ENCODE assay signal across 8 cellular contexts in the genomic region with DNA sequence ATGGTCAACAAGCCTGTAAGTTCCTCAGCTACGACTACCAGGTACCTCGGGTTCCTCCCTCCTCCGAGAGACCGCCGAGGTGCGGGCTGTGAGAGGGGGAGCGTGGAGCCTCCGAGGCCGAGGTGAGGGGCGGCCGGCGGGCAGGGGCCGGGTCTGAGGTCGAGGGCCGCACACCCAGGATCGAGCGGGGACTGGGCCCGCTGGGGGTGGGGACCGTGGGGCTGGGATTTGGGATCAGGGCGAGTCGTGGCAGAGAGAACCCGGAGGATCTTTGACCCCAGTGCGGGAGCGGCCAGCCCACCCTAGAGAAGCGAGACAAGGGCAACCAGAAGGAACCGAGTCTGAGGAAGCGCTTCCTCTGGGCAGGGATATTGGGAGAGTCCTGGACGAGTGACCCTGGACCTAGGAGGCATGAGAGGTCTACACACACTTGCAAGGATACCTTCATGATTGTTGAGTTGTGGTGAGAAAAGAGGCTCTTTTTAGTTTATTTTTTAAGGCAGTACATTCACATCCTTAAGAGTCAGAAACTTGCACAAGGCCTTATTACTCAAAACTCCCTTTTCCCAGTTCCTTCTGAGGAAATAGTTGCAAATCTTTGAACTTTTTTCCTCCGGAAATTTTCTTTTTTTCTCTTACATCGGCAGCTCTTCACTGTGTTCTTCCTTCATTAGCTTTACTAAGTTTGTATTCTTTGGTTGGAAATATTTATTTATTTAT. TPM values are rescaled to one million over a fixed set of nuclear protein-coding genes. Genes with fewer than 3 reads are reported as not detected.
A peak's percentile ranks its signal among the peaks of the same experiment; 100 is the strongest.
DNase-seq lines count a peak whose midpoint lies in the region; ATAC-seq, FAIRE-seq and TF ChIP-seq lines count a peak whose summit lies in the region.

No MANE protein-coding gene starts in this region.

- 15% methylated on average over 17 of the region's 30 CpGs; no CpG with 5 or more reads in 1 of the 2 experiments for WGBS in H1 (ENCODE audit: extremely low coverage in 1 of 2, insufficient coverage in 1 of 2, insufficient read length in 1 of 2, insufficient replicate concordance in 2 of 2, low coverage in 1 of 2, low lambda C conversion rate in 2 of 2, missing lambda C conversion rate in 1 of 2), 2 experiments

- H3K36me3 ChIP-seq in Caco-2 (ENCODE audit: control insufficient read depth, insufficient read depth, low read length) (no peaks in the 10 kb centered on the region), OCI-LY1 (ENCODE audit: insufficient read depth, low read length) (peaks cover 8% of the 10 kb centered on the region), H1 (ENCODE audit: control insufficient read depth in 2 of 4, insufficient read depth in 4 of 4, low read length in 3 of 4) (no peaks in the 10 kb centered on the region)
- peaks cover 0 to 6% (median 0%) of the 10 kb centered on the region in 3 experiments for H3K36me3 ChIP-seq in naive thymus-derived CD4-positive, alpha-beta T cell (ENCODE audit: control insufficient read depth in 2 of 3, insufficient read depth in 3 of 3, low read length in 3 of 3)

- no peak overlapping the region for H2BK120ac ChIP-seq in H1 (replicated peaks; ENCODE audit: low read depth, low read length)

- H3K79me2 ChIP-seq in OCI-LY1 (ENCODE audit: insufficient read depth, low read length) (no peaks in the 10 kb centered on the region), H1 (ENCODE audit: control insufficient read depth in 1 of 2, insufficient read depth in 2 of 2, low read length in 2 of 2) (no peaks in the 10 kb centered on the region)

- H4K8ac ChIP-seq in H1 (ENCODE audit: extremely low read depth, insufficient read depth, low read length): peak overlapping the region; percentile 96; the same call in 1 of the 2 replicates

- H3K23me2 ChIP-seq in H1 (ENCODE audit: low read depth, low read length): no peaks in the 10 kb centered on the region; the same call in 1 of the 2 replicates

- H3K27ac ChIP-seq in OCI-LY1 (ENCODE audit: low read depth, low read length, poor library complexity, severe bottlenecking) (peak overlapping the region; percentile 57), H1 (ENCODE audit: low read depth, low read length) (no peak overlapping the region)
- H3K27ac ChIP-seq in naive thymus-derived CD4-positive, alpha-beta T cell (ENCODE audit: low read depth, low read length): peak overlapping the region; percentile 96

- no peak overlapping the region for H3K4ac ChIP-seq in H1 (replicated peaks; ENCODE audit: insufficient read length, low read depth, low read length)

- FAIRE-seq in H1 (lab: Jason Lieb, UNC): no peak

- peak in 1 of 2 experiments; percentile 11; a peak in 1 of 3 replicates for TF ChIP-seq POLR2A in H1 (IDR thresholded peaks at IDR 0.05; ENCODE audit: control extremely low read depth in 1 of 2, low read depth in 2 of 2, low read length in 2 of 2)

- TSS peak; percentile 60 for BruUV-seq in Caco-2 (replicated peaks; lab: Mats Ljungman, UMichigan)

- TF ChIP-seq RAD21 in H1 (IDR thresholded peaks at IDR 0.05 in 1 of 2, conservative IDR thresholded peaks at IDR 0.05 in 1 of 2; ENCODE audit: low read depth in 2 of 2, low read length in 2 of 2): no peak

- peak overlapping the region; percentile 98 for H3K27ac Mint-ChIP-seq in Caco-2 (ENCODE audit: unreplicated experiment)
- H3K27ac Mint-ChIP-seq in naive thymus-derived CD4-positive, alpha-beta T cell: peak overlapping the region; percentile 89 to 99 (median 96)

- no peak overlapping the region for H3K23ac ChIP-seq in H1 (ENCODE audit: insufficient read length)

- no peaks in the 10 kb centered on the region for H3K27me3 ChIP-seq in Caco-2 (replicated peaks; ENCODE audit: control insufficient read depth, insufficient read depth, low read length)
- no peaks in the 10 kb centered on the region for H3K27me3 ChIP-seq in OCI-LY1 (ENCODE audit: insufficient read depth, low read length)
- H3K27me3 ChIP-seq in H1 (replicated peaks in 1 of 4; ENCODE audit: control insufficient read depth in 3 of 4, extremely low read depth in 1 of 4, insufficient read depth in 3 of 4, low read length in 3 of 4): no peaks in the 10 kb centered on the region
- no peaks in the 10 kb centered on the region for H3K27me3 ChIP-seq in naive thymus-derived CD4-positive, alpha-beta T cell (ENCODE audit: control insufficient read depth in 2 of 2, insufficient read depth in 2 of 2, low read length in 2 of 2)

- POLR2A ChIA-PET in Caco-2 (lab: Charles Lee) (interaction anchor here (1.1 to 2.5 kb wide), 5 partner anchors 17 to 41 kb away, joined by 4 to 40 read pairs (median 11); a partner anchor contains a TSS), H1 (lab: Charles Lee; ENCODE audit: partially characterized antibody) (interaction anchor here (1.1 to 4.1 kb wide), 13 partner anchors 9 to 205 kb away, joined by 3 to 21 read pairs (median 5); no protein-coding TSS in a partner anchor)
- POLR2A ChIA-PET in naive thymus-derived CD4-positive, alpha-beta T cell (lab: Charles Lee): interaction anchor here (0.8 to 3.3 kb wide), 15 partner anchors 9 to 316 kb away, joined by 3 to 26 read pairs (median 6); a partner anchor contains a TSS

- CTCF ChIA-PET in Caco-2 (lab: Charles Lee): interaction anchor here (0.5 to 1.1 kb wide), 4 partner anchors 41 to 172 kb away, joined by 3 to 8 read pairs (median 4); no protein-coding TSS in a partner anchor
- CTCF ChIA-PET in H1 (lab: Charles Lee; ENCODE audit: partially characterized antibody): interaction anchor here (1.1 to 1.4 kb wide), 4 partner anchors 18 to 47 kb away, joined by 3 to 4 read pairs (median 3); no protein-coding TSS in a partner anchor
- CTCF ChIA-PET in naive thymus-derived CD4-positive, alpha-beta T cell (lab: Charles Lee): interaction anchor here (0.9 to 1.1 kb wide), 2 partner anchors 11 kb away, joined by 4 to 7 read pairs; no protein-coding TSS in a partner anchor

- H3K9ac ChIP-seq in OCI-LY1 (ENCODE audit: low read length) (peak overlapping the region; percentile 94), H1 (replicated peaks in 1 of 4; ENCODE audit: extremely low read depth in 1 of 4, low read depth in 3 of 4, low read length in 3 of 4) (peak overlapping the region; percentile 52 to 95 (median 70); a peak in 6 of 7 replicates)

- no peak overlapping the region; the same call in 1 of the 2 replicates for H2BK5ac ChIP-seq in H1 (ENCODE audit: low read depth, low read length)

- TF ChIP-seq EP300 in H1 (IDR thresholded peaks at IDR 0.05; ENCODE audit: borderline replicate concordance in 1 of 2, low read depth in 2 of 2, low read length in 2 of 2): no peak

- no peaks in the 10 kb centered on the region for H3F3A ChIP-seq in OCI-LY1 (ENCODE audit: insufficient read depth, low read length)

- H3K36me3 Mint-ChIP-seq in Caco-2 (ENCODE audit: insufficient read depth, unreplicated experiment): peaks cover 13% of the 10 kb centered on the region
- H3K36me3 Mint-ChIP-seq in naive thymus-derived CD4-positive, alpha-beta T cell: peaks cover 0 to 10% (median 4%) of the 10 kb centered on the region in 5 donors

- H3K4me1 ChIP-seq in Caco-2: peaks cover 10% of the 10 kb centered on the region; the same call in 1 of the 2 replicates
- peaks cover 30% of the 10 kb centered on the region for H3K4me1 ChIP-seq in OCI-LY1 (ENCODE audit: insufficient read depth, low read length, severe bottlenecking)
- no peaks in the 10 kb centered on the region for H3K4me1 ChIP-seq in H1 (replicated peaks in 1 of 4; ENCODE audit: control insufficient read depth in 3 of 4, insufficient read depth in 4 of 4, low read length in 3 of 4)
- H3K4me1 ChIP-seq in naive thymus-derived CD4-positive, alpha-beta T cell (ENCODE audit: control insufficient read depth in 2 of 2, insufficient read depth in 2 of 2, low read length in 2 of 2): peaks cover 5% of the 10 kb centered on the region in 2 donors

- no peak for ATAC-seq in naive thymus-derived CD4-positive, alpha-beta T cell
- no peak for ATAC-seq in GM21576 (IDR thresholded peaks at IDR 0.05; ENCODE audit: unreplicated experiment)
- ATAC-seq in HG02610 (IDR thresholded peaks at IDR 0.05; ENCODE audit: unreplicated experiment): no peak
- ATAC-seq in GM18870 (IDR thresholded peaks at IDR 0.05; ENCODE audit: unreplicated experiment): no peak
- ATAC-seq in HG02678 (IDR thresholded peaks at IDR 0.05; ENCODE audit: unreplicated experiment): no peak

- peak overlapping the region; percentile 92 for H3K4me2 ChIP-seq in OCI-LY1 (ENCODE audit: low read length)
- H3K4me2 ChIP-seq in H1 (ENCODE audit: insufficient read depth in 1 of 2, low read depth in 2 of 2, low read length in 2 of 2): peak overlapping the region; percentile 56 to 99

- no peak overlapping the region for H2AK5ac ChIP-seq in H1 (ENCODE audit: low read depth, low read length)

- H2AFZ ChIP-seq in OCI-LY1 (ENCODE audit: low read length) (no peak overlapping the region), H1 (ENCODE audit: low read length) (peak overlapping the region; percentile 80; the same call in 1 of the 2 replicates)

- H3K18ac ChIP-seq in H1 (ENCODE audit: extremely low read depth, low read length): peak overlapping the region; percentile 26; the same call in 1 of the 2 replicates

- intact Hi-C loops in Caco-2 (cut with micrococcal nuclease; ENCODE audit: unreplicated experiment): no loop called here
- intact Hi-C loops in naive thymus-derived CD4-positive, alpha-beta T cell (cut with micrococcal nuclease): loop anchor here in 1 of 2 donors (5.0 kb wide), 1 partner anchor 505 kb away; no protein-coding TSS in a partner anchor

- H2BK12ac ChIP-seq in H1 (ENCODE audit: low read depth, low read length): no peak overlapping the region

- no peak overlapping the region for H3K14ac ChIP-seq in H1 (ENCODE audit: insufficient read length)

- H3K4me3 Mint-ChIP-seq in Caco-2 (ENCODE audit: unreplicated experiment): peak overlapping the region; percentile 97
- peak overlapping the region; percentile 80 to 99 (median 96) for H3K4me3 Mint-ChIP-seq in naive thymus-derived CD4-positive, alpha-beta T cell

- H3K4me3 ChIP-seq in Caco-2 (ENCODE audit: low read depth, low read length) (peak overlapping the region; percentile 87), OCI-LY1 (ENCODE audit: low read depth, low read length, poor library complexity, severe bottlenecking) (peak overlapping the region; percentile 78), H1 (ENCODE audit: extremely low read depth in 1 of 4, insufficient read depth in 2 of 4, low read depth in 3 of 4, low read length in 4 of 4) (peak overlapping the region; percentile 66 to 81 (median 79))
- peak overlapping the region; percentile 97 for H3K4me3 ChIP-seq in naive thymus-derived CD4-positive, alpha-beta T cell (ENCODE audit: low read length)

- H3K9me3 ChIP-seq in Caco-2: no peaks in the 10 kb centered on the region
- H3K9me3 ChIP-seq in OCI-LY1 (ENCODE audit: low read length): no peaks in the 10 kb centered on the region
- no peaks in the 10 kb centered on the region for H3K9me3 ChIP-seq in H1 (ENCODE audit: insufficient read depth in 2 of 2, low read depth in 1 of 2, low read length in 1 of 2)
- H3K9me3 ChIP-seq in naive thymus-derived CD4-positive, alpha-beta T cell (ENCODE audit: control insufficient read depth in 2 of 3, low read length in 3 of 3): no peaks in the 10 kb centered on the region

- H2BK15ac ChIP-seq in H1 (ENCODE audit: low read length): no peak overlapping the region

- no peaks in the 10 kb centered on the region for H3K4me1 Mint-ChIP-seq in Caco-2 (ENCODE audit: low read depth, unreplicated experiment)
- peaks cover 13 to 39% (median 27%) of the 10 kb centered on the region in 7 donors for H3K4me1 Mint-ChIP-seq in naive thymus-derived CD4-positive, alpha-beta T cell

- H3K56ac ChIP-seq in H1 (replicated peaks; ENCODE audit: insufficient read length, low read depth, low read length): peak overlapping the region; percentile 46

- H2BK20ac ChIP-seq in H1 (ENCODE audit: low read length): no peak overlapping the region

- no peak for DNase-seq in Caco-2
- DNase-seq in H1 (ENCODE audit: low read depth in 1 of 2, low spot score in 2 of 2): no peak
- peak in 1 of 9 donors; percentile 18 for DNase-seq in naive thymus-derived CD4-positive, alpha-beta T cell

- no peaks in the 10 kb centered on the region for H3K27me3 Mint-ChIP-seq in Caco-2 (ENCODE audit: insufficient read depth, unreplicated experiment)
- no peaks in the 10 kb centered on the region for H3K27me3 Mint-ChIP-seq in naive thymus-derived CD4-positive, alpha-beta T cell

- no peaks in the 10 kb centered on the region for H4K20me1 ChIP-seq in OCI-LY1 (ENCODE audit: insufficient read depth, low read length)
- no peaks in the 10 kb centered on the region for H4K20me1 ChIP-seq in H1 (replicated peaks in 1 of 2; ENCODE audit: control insufficient read depth in 1 of 2, insufficient read depth in 2 of 2, low read length in 2 of 2)

- no peaks in the 10 kb centered on the region for H3K79me1 ChIP-seq in H1 (ENCODE audit: low read depth, low read length)

- TF ChIP-seq CTCF in Caco-2 (IDR thresholded peaks at IDR 0.05; ENCODE audit: insufficient read depth in 1 of 2, low read depth in 1 of 2, low read length in 1 of 2, severe bottlenecking in 1 of 2, unreplicated experiment in 1 of 2) (no peak), OCI-LY1 (IDR thresholded peaks at IDR 0.05; ENCODE audit: low read length) (no peak), H1 (IDR thresholded peaks at IDR 0.05; ENCODE audit: control extremely low read depth in 1 of 3, insufficient read depth in 1 of 3, low read depth in 1 of 3, low read length in 3 of 3) (no peak)

- H3K9me3 Mint-ChIP-seq in Caco-2 (ENCODE audit: unreplicated experiment): no peaks in the 10 kb centered on the region
- peaks cover 0 to 6% (median 0%) of the 10 kb centered on the region in 11 donors for H3K9me3 Mint-ChIP-seq in naive thymus-derived CD4-positive, alpha-beta T cell

- H4K5ac ChIP-seq in H1 (ENCODE audit: insufficient read length, low read depth, low read length): no peak overlapping the region

- no peak overlapping the region for H4K91ac ChIP-seq in H1 (replicated peaks; ENCODE audit: insufficient read length, low read length)

- no peaks in the 10 kb centered on the region for H3K9me2 ChIP-seq in OCI-LY1 (ENCODE audit: low read depth, low read length)

RNA-seq across cellular contexts. Expression of a gene that starts 0.4 kb away (rescaled TPM):
- 5.0 and 6.5 TPM in 2 replicates for total RNA-seq in Caco-2 (2022)
- total RNA-seq in H1 (2021; fragmentation: NEBNext Ultra II Directional; extraction: Animal tissue kit (Norgen Biotek cat#: 25700)): 1.9 TPM in 2 replicates
- polyA plus RNA-seq in H1 (2011; rRNA removed): 1.9 and 2.5 TPM in 2 replicates
- 1.8 TPM for polyA plus RNA-seq in H1 (2011; cell fraction: cytosol; rRNA removed)
- 2.7 TPM for polyA plus RNA-seq in H1 (2011; cell fraction: nucleus; rRNA removed)
- polyA plus RNA-seq in H1 (2012, experiment 1 of 2): 0.97 to 1.6 TPM (median 1.3 TPM) in 4 replicates
- polyA plus RNA-seq in H1 (2012, experiment 2 of 2): 1.8 TPM
- 1.6 TPM for polyA plus RNA-seq in H1 (2013, experiment 1 of 2)
- 1.4 TPM for polyA plus RNA-seq in H1 (2013, experiment 2 of 2)
- polyA minus RNA-seq in H1 (2011; rRNA and poly(A)+ RNA removed): 0.57 and 3.0 TPM in 2 replicates
- polyA minus RNA-seq in H1 (2011; cell fraction: cytosol; rRNA and poly(A)+ RNA removed): not detected
- polyA minus RNA-seq in H1 (2011; cell fraction: nucleus; rRNA and poly(A)+ RNA removed): 3.3 TPM
- 10 to 100 TPM in 1 of 5 experiments, 1 to 10 TPM in 4; 4.1 to 12.0 (median 5.9) TPM for total RNA-seq in naive thymus-derived CD4-positive, alpha-beta T cell
- 1 to 10 TPM; 5.9 to 6.8 TPM for polyA plus RNA-seq in naive thymus-derived CD4-positive, alpha-beta T cell

RNA-seq across cellular contexts. Expression of a gene that starts 28.3 kb away (rescaled TPM):
- 405 and 423 TPM in 2 replicates for total RNA-seq in Caco-2 (2022)
- total RNA-seq in H1 (2021; fragmentation: NEBNext Ultra II Directional; extraction: Animal tissue kit (Norgen Biotek cat#: 25700)): 389 and 397 TPM in 2 replicates
- 208 and 209 TPM in 2 replicates for polyA plus RNA-seq in H1 (2011; rRNA removed)
- 285 TPM for polyA plus RNA-seq in H1 (2011; cell fraction: cytosol; rRNA removed)
- polyA plus RNA-seq in H1 (2011; cell fraction: nucleus; rRNA removed): 199 TPM
- 322 to 369 TPM (median 332 TPM) in 4 replicates for polyA plus RNA-seq in H1 (2012, experiment 1 of 2)
- polyA plus RNA-seq in H1 (2012, experiment 2 of 2): 154 TPM
- 167 TPM for polyA plus RNA-seq in H1 (2013, experiment 1 of 2)
- polyA plus RNA-seq in H1 (2013, experiment 2 of 2): 175 TPM
- 303 and 334 TPM in 2 replicates for polyA minus RNA-seq in H1 (2011; rRNA and poly(A)+ RNA removed)
- polyA minus RNA-seq in H1 (2011; cell fraction: cytosol; rRNA and poly(A)+ RNA removed): 147 TPM
- 101 TPM for polyA minus RNA-seq in H1 (2011; cell fraction: nucleus; rRNA and poly(A)+ RNA removed)
- total RNA-seq in naive thymus-derived CD4-positive, alpha-beta T cell: 100 to 1,000 TPM in 4 of 5 experiments, 10 to 100 TPM in 1; 88.1 to 449 (median 159) TPM
- 100 to 1,000 TPM; 193 to 269 TPM for polyA plus RNA-seq in naive thymus-derived CD4-positive, alpha-beta T cell
